18 cellular contexts compared by ENCODE assay signal in the genomic region with DNA sequence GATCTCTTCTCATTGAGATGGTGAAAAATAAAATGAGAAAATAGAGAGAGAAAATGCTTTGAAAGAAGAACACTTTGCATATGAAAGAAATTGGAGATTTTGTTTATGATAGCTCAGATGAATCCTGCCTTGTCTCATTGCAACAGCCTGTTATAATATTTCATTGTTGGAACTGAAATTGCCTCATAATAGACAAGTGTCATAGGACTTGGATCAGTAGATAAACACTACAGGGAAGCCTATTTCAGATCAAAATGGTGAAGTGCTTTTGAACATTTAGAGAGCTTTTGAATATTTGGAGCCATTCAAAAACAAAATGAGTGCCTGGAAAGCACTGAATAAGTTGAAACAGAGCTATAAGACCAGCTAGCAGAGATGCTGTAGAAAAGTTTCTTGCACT.
"Had no signal": no experiment of that assay in that cellular context is flagged by ENCODE, and none has a peak within 500 bp of the region (broad histone marks: within the 10 kb centered on the region; RNA-seq: fewer than 3 reads in every experiment).

No MANE protein-coding gene starts in this region.

- ATAC-seq: lower lobe of right lung; mucosa of descending colon; natural killer cell treated with Interleukin-12 subunit alpha and Interleukin-12 subunit beta and Interleukin-15 and Interleukin-18, amount 100 ng/mL, for 72 hours; right cardiac atrium had no signal

- H3K36me3 Mint-ChIP-seq: activated naive CD8-positive, alpha-beta T cell; natural killer cell treated with Interleukin-12 subunit alpha and Interleukin-12 subunit beta and Interleukin-15 and Interleukin-18, amount 100 ng/mL, for 72 hours had no signal

- H3K4me3 Mint-ChIP-seq: activated CD4-positive, alpha-beta T cell treated with anti-CD3 and anti-CD28 coated beads, Interleukin-2, amount 10 ng/mL, durations not matched to agents 7 days and 5 days; activated naive CD8-positive, alpha-beta T cell; natural killer cell treated with Interleukin-12 subunit alpha and Interleukin-12 subunit beta and Interleukin-15 and Interleukin-18, amount 100 ng/mL, for 72 hours; T-helper 1 cell treated with Interleukin-12 subunit alpha and Interleukin-12 subunit beta and Interleukin-4 antibody, amounts not matched to agents 30 μg/mL and 1 μg/mL, for 36 hours had no signal

- H3K27me3 Mint-ChIP-seq: activated naive CD8-positive, alpha-beta T cell; natural killer cell treated with Interleukin-12 subunit alpha and Interleukin-12 subunit beta and Interleukin-15 and Interleukin-18, amount 100 ng/mL, for 72 hours had no signal

- DNase-seq: activated CD4-positive, alpha-beta T cell treated with anti-CD3 and anti-CD28 coated beads, Interleukin-2, amount 10 ng/mL, durations not matched to agents 7 days and 5 days; activated CD4-positive, CD25-positive, alpha-beta regulatory T cell; activated effector memory CD4-positive, alpha-beta T cell treated with Interleukin-2 at 50 U/mL for 16 hours; brain microvascular endothelial cell; dermis blood vessel endothelial cell; hippocampal formation; lower lobe of right lung; mucosa of descending colon; nucleus accumbens; right cardiac atrium; stimulated activated naive CD4-positive, alpha-beta T cell; substantia nigra; trophoblast cell had no signal

- H3K4me3 ChIP-seq: lower lobe of right lung, mucosa of descending colon, smooth muscle cell had no signal

- H3K9me3 Mint-ChIP-seq: activated CD4-positive, alpha-beta T cell treated with anti-CD3 and anti-CD28 coated beads, Interleukin-2, amount 10 ng/mL, durations not matched to agents 7 days and 5 days; natural killer cell treated with Interleukin-12 subunit alpha and Interleukin-12 subunit beta and Interleukin-15 and Interleukin-18, amount 100 ng/mL, for 72 hours; T-helper 1 cell treated with Interleukin-12 subunit alpha and Interleukin-12 subunit beta and Interleukin-4 antibody, amounts not matched to agents 30 μg/mL and 1 μg/mL, for 36 hours had no signal

- H3K27ac Mint-ChIP-seq: activated CD4-positive, alpha-beta T cell treated with anti-CD3 and anti-CD28 coated beads, Interleukin-2, amount 10 ng/mL, durations not matched to agents 7 days and 5 days; progenitor cell of endocrine pancreas; T-helper 1 cell treated with Interleukin-12 subunit alpha and Interleukin-12 subunit beta and Interleukin-4 antibody, amounts not matched to agents 30 μg/mL and 1 μg/mL, for 36 hours had no signal
